Comparison of ENCODE assay signal across 8 cellular contexts in the genomic region with DNA sequence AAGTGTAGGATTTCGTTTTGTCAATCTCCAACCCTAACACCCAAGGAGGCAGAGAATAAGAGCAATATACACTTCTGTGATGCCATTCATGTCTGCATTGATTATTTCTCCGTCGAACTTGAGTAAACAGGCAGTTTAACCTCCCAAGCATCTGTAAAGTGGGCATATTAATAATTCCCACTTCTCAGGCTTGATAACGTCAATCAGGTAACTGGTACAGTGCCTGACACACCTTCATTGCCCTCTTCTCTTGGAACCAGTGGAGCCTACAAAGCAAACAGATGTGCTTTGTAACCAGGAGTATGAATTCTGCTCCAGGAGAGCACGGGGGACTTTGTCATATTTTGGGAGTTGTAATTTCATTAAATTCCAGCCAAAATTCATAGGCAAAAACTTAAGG. TPM values are rescaled to one million over a fixed set of nuclear protein-coding genes. Genes with fewer than 3 reads are reported as not detected.
DNase-seq lines count a peak whose midpoint lies in the region; ATAC-seq and TF ChIP-seq lines count a peak whose summit lies in the region.

No MANE protein-coding gene starts in this region.

- H3K27ac Mint-ChIP-seq in IgD-negative memory B cell: peak overlapping the region; percentile 38 to 95 (median 89)
- peak overlapping the region in 6 of 10 donors; percentile 31 to 95 (median 91) for H3K27ac Mint-ChIP-seq in naive thymus-derived CD8-positive, alpha-beta T cell

- no peak for ATAC-seq in naive thymus-derived CD8-positive, alpha-beta T cell
- ATAC-seq in GM19467 (IDR thresholded peaks at IDR 0.05; ENCODE audit: unreplicated experiment) (no peak), GM19455 (IDR thresholded peaks at IDR 0.05; ENCODE audit: unreplicated experiment) (no peak)

- H3K36me3 ChIP-seq in BLaER1 (no peaks in the 10 kb centered on the region), adrenal gland (replicated peaks in 1 of 2) (no peaks in the 10 kb centered on the region)

- H3K4me3 Mint-ChIP-seq in IgD-negative memory B cell: peak overlapping the region; percentile 75 to 91 (median 88)
- peak overlapping the region; percentile 81 to 94 (median 88) for H3K4me3 Mint-ChIP-seq in naive thymus-derived CD8-positive, alpha-beta T cell

- WGBS in adrenal gland, 4 donors: 32 to 56% (median 41%) methylated on average over 5 of the region's 5 CpGs

- peak overlapping the region; percentile 78; the same call in 1 of the 2 replicates for H3K27ac ChIP-seq in BLaER1
- no peak overlapping the region for H3K27ac ChIP-seq in adrenal gland

- DNase-seq in choroid plexus epithelial cell (ENCODE audit: low read depth) (no peak), adrenal gland (no peak), D341Med (ENCODE audit: low spot score) (no peak)
- no peak for DNase-seq in naive thymus-derived CD8-positive, alpha-beta T cell

- no peaks in the 10 kb centered on the region for H3K9me3 Mint-ChIP-seq in IgD-negative memory B cell
- H3K9me3 Mint-ChIP-seq in naive thymus-derived CD8-positive, alpha-beta T cell: no peaks in the 10 kb centered on the region

- TF ChIP-seq CTCF in choroid plexus epithelial cell (conservative IDR thresholded peaks at IDR 0.05; ENCODE audit: low read depth, low read length) (no peak), adrenal gland (IDR thresholded peaks at IDR 0.05) (no peak)

- peak overlapping the region; percentile 88 for H3K4me2 ChIP-seq in BLaER1

- H3K4me1 Mint-ChIP-seq in IgD-negative memory B cell: peaks cover 35 to 39% (median 39%) of the 10 kb centered on the region in 3 donors
- H3K4me1 Mint-ChIP-seq in naive thymus-derived CD8-positive, alpha-beta T cell: peaks cover 5 to 34% (median 11%) of the 10 kb centered on the region in 4 donors

- intact Hi-C loops in adrenal gland (cut with DNase I): no loop called here

- H3K4me1 ChIP-seq in BLaER1: peaks cover 44% of the 10 kb centered on the region
- no peaks in the 10 kb centered on the region for H3K4me1 ChIP-seq in adrenal gland (replicated peaks in 1 of 2)

- no peaks in the 10 kb centered on the region for H3K27me3 ChIP-seq in BLaER1
- no peaks in the 10 kb centered on the region for H3K27me3 ChIP-seq in adrenal gland

- TF ChIP-seq POLR2A in adrenal gland (IDR thresholded peaks at IDR 0.05): no peak

- H4K20me1 ChIP-seq in BLaER1: no peaks in the 10 kb centered on the region

- H3K9me3 ChIP-seq in BLaER1 (no peaks in the 10 kb centered on the region), adrenal gland (replicated peaks in 1 of 3) (no peaks in the 10 kb centered on the region)

- POLR2A ChIA-PET in naive thymus-derived CD8-positive, alpha-beta T cell (lab: Charles Lee): no interaction called here

- H3K27me3 Mint-ChIP-seq in IgD-negative memory B cell: no peaks in the 10 kb centered on the region
- H3K27me3 Mint-ChIP-seq in naive thymus-derived CD8-positive, alpha-beta T cell: peaks cover 0 to 6% (median 0%) of the 10 kb centered on the region in 5 donors

- no peak overlapping the region for H3K9ac ChIP-seq in BLaER1

- peaks cover 2% of the 10 kb centered on the region for H3K36me3 Mint-ChIP-seq in IgD-negative memory B cell
- no peaks in the 10 kb centered on the region for H3K36me3 Mint-ChIP-seq in naive thymus-derived CD8-positive, alpha-beta T cell

- H3K4me3 ChIP-seq in BLaER1: peak overlapping the region; percentile 62
- H3K4me3 ChIP-seq in choroid plexus epithelial cell (ENCODE audit: low read depth, low read length): peak overlapping the region; percentile 50
- peak overlapping the region in 2 of 4 donors; percentile 29 to 54 for H3K4me3 ChIP-seq in adrenal gland

RNA-seq across cellular contexts. Expression of gene PLCG2, which starts 32.5 kb away (rescaled TPM):
- polyA plus RNA-seq in IgD-negative memory B cell (123 TPM), adrenal gland (10 to 100 TPM in 1 of 3 donors, 1 to 10 TPM in 2; 5.1 to 47.6 (median 8.3) TPM)
- total RNA-seq in naive thymus-derived CD8-positive, alpha-beta T cell: 10 to 100 TPM; 12.1 to 12.5 TPM
- polyA plus RNA-seq in naive thymus-derived CD8-positive, alpha-beta T cell: 1 to 10 TPM in 1 of 3 donors, under 1 TPM in 2; 0.11 to 8.7 (median 0.19) TPM
- 10 to 100 TPM in 5 of 8 donors, 1 to 10 TPM in 3; 4.8 to 47.2 (median 10.9) TPM for total RNA-seq in adrenal gland
